In the genomic region with DNA sequence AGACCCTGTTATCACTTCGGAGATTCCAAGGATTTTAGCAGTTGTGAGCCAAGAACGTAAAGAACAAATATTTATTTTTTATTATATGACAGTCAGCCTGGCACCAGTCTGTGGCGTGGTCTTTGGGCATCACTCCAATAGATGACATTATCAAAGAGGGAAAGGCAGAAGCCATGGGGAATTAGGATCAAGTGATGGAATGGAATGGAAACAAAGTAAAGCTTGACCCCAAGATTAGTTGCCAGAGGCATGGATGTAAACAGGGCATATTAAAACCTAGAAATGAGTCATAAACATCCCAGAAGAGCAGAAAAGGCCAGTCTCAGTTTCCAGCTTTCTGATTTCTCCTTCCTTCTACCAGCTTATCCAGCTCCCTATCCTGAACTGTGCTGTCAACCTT, we compare ENCODE assay signal across 1 cellular context.
TF ChIP-seq lines count a peak whose summit lies in the region.

No MANE protein-coding gene starts in this region.

TF ChIP-seq in HepG2, 621 proteins besides CTCF, POLR2A, EP300 and RAD21 (continued from another document):
- 0 out of 2 replicates have a peak, but pooled peaks have one; percentile 16 for TF ChIP-seq ZNF605 (CRISPR knock-in tag; IDR thresholded peaks at IDR 0.05)
- TF ChIP-seq KLF11 (CRISPR knock-in tag; IDR thresholded peaks at IDR 0.05), result no peak
- TF ChIP-seq, protein P1, sequence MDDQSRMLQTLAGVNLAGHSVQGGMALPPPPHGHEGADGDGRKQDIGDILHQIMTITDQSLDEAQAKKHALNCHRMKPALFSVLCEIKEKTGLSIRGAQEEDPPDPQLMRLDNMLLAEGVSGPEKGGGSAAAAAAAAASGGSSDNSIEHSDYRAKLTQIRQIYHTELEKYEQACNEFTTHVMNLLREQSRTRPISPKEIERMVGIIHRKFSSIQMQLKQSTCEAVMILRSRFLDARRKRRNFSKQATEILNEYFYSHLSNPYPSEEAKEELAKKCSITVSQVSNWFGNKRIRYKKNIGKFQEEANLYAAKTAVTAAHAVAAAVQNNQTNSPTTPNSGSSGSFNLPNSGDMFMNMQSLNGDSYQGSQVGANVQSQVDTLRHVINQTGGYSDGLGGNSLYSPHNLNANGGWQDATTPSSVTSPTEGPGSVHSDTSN (CRISPR knock-in tag; IDR thresholded peaks at IDR 0.05; ENCODE audit: borderline replicate concordance), result no peak
- TF ChIP-seq, protein P2, sequence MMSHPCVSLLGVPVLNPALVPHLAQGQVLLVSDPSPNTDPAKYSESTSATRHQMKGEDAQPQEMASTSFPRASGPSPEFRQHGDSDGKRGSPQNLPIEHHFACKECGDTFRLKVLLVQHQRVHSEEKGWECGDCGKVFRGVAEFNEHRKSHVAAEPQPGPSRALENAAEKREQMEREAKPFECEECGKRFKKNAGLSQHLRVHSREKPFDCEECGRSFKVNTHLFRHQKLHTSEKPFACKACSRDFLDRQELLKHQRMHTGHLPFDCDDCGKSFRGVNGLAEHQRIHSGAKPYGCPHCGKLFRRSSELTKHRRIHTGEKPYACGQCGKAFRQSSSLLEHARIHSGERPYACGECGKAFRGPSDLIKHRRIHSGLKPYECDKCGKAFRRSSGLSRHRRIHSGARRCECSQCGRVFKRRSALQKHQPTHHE (CRISPR knock-in tag; IDR thresholded peaks at IDR 0.05; ENCODE audit: borderline replicate concordance), result no peak
- TF ChIP-seq HDAC2 (CRISPR knock-in tag; IDR thresholded peaks at IDR 0.05), result no peak
- no peak for TF ChIP-seq ZNF547 (CRISPR knock-in tag; IDR thresholded peaks at IDR 0.05)
- no peak for TF ChIP-seq ZNF768 (CRISPR knock-in tag; IDR thresholded peaks at IDR 0.05)
- no peak for TF ChIP-seq POLR2G (IDR thresholded peaks at IDR 0.05; ENCODE audit: low read depth, low read length)
- no peak for TF ChIP-seq ZBTB1 (CRISPR knock-in tag; IDR thresholded peaks at IDR 0.05; ENCODE audit: borderline replicate concordance)
- no peak for TF ChIP-seq NFYC (CRISPR knock-in tag; IDR thresholded peaks at IDR 0.05)
- TF ChIP-seq MLLT10 (CRISPR knock-in tag; IDR thresholded peaks at IDR 0.05), result no peak
- TF ChIP-seq AGO2 (optimal IDR thresholded peaks at IDR 0.05; ENCODE audit: low read depth, low read length), result peak; percentile 35
- no peak for TF ChIP-seq WIZ (CRISPR knock-in tag; IDR thresholded peaks at IDR 0.05)
- TF ChIP-seq ATM (IDR thresholded peaks at IDR 0.05; ENCODE audit: borderline replicate concordance), result no peak
- no peak for TF ChIP-seq GPN1 (CRISPR knock-in tag; IDR thresholded peaks at IDR 0.05; ENCODE audit: borderline replicate concordance)
- no peak for TF ChIP-seq FOXO4 (CRISPR knock-in tag; conservative IDR thresholded peaks at IDR 0.05)
- no peak for TF ChIP-seq TGIF2 (CRISPR knock-in tag; IDR thresholded peaks at IDR 0.05)
